Comparison of ENCODE assay signal across 8 cellular contexts in genomic region chr19:13208131-13208963, GRCh38. TPM values are rescaled to one million over a fixed set of nuclear protein-coding genes. Genes with fewer than 3 reads are reported as not detected.
DNase-seq lines count a peak whose midpoint lies in the region; ATAC-seq and TF ChIP-seq lines count a peak whose summit lies in the region.

No MANE protein-coding gene starts in this region.

- in situ Hi-C loops in G401 (cut with HindIII; ENCODE audit: low sequenced_read_pairs): no loop called here

- peak overlapping the region; percentile 43; the same call in 1 of the 2 replicates for H3K9ac ChIP-seq in OCI-LY1 (ENCODE audit: low read length)

- H3K36me3 Mint-ChIP-seq in CD4-positive, alpha-beta memory T cell: peaks cover 0 to 2% of the 10 kb centered on the region in 2 donors

- H3K27ac ChIP-seq in CD4-positive, alpha-beta memory T cell (ENCODE audit: low read depth, low read length): peak overlapping the region; percentile 41
- no peak overlapping the region for H3K27ac ChIP-seq in OCI-LY1 (ENCODE audit: low read depth, low read length, poor library complexity, severe bottlenecking)

- H3F3A ChIP-seq in OCI-LY1 (ENCODE audit: insufficient read depth, low read length): no peaks in the 10 kb centered on the region

- no peak for TF ChIP-seq CTCF in OCI-LY1 (IDR thresholded peaks at IDR 0.05; ENCODE audit: low read length)

- no peaks in the 10 kb centered on the region for H3K9me3 Mint-ChIP-seq in CD4-positive, alpha-beta memory T cell

- ATAC-seq in GM21786 (IDR thresholded peaks at IDR 0.05; ENCODE audit: unreplicated experiment): peak; percentile 53

- H3K27me3 ChIP-seq in CD4-positive, alpha-beta memory T cell (ENCODE audit: insufficient read depth, low read length): no peaks in the 10 kb centered on the region
- peaks cover 7% of the 10 kb centered on the region for H3K27me3 ChIP-seq in OCI-LY1 (ENCODE audit: insufficient read depth, low read length)

- H3K4me1 ChIP-seq in CD4-positive, alpha-beta memory T cell (ENCODE audit: insufficient read depth, low read length): peaks cover 9% of the 10 kb centered on the region
- peaks cover 14% of the 10 kb centered on the region for H3K4me1 ChIP-seq in OCI-LY1 (ENCODE audit: insufficient read depth, low read length, severe bottlenecking)

- no peaks in the 10 kb centered on the region for H4K20me1 ChIP-seq in OCI-LY1 (ENCODE audit: insufficient read depth, low read length)

- H3K4me3 Mint-ChIP-seq in CD4-positive, alpha-beta memory T cell: peak overlapping the region; percentile 92 to 96 (median 94)

- no peaks in the 10 kb centered on the region for H3K27me3 Mint-ChIP-seq in CD4-positive, alpha-beta memory T cell

- peaks cover 9 to 21% (median 16%) of the 10 kb centered on the region in 4 donors for H3K4me1 Mint-ChIP-seq in CD4-positive, alpha-beta memory T cell

- POLR2A ChIA-PET in CD4-positive, alpha-beta memory T cell (lab: Charles Lee; ENCODE audit: partially characterized antibody): interaction anchor here (1.5 kb wide), 1 partner anchor 56 kb away, joined by 7 read pairs; no protein-coding TSS in a partner anchor

- intact Hi-C loops in CD4-positive, alpha-beta memory T cell (cut with micrococcal nuclease): no loop called here
- intact Hi-C loops in cardiac septum (cut with DNase I): loop anchor here (5.0 kb wide), 2 partner anchors 54 to 56 kb away; partner anchors contain the start of genes IER2 and STX10

- peak overlapping the region; percentile 62 for H3K4me2 ChIP-seq in OCI-LY1 (ENCODE audit: low read length)

- H3K4me3 ChIP-seq in CD4-positive, alpha-beta memory T cell (ENCODE audit: low read length in 2 of 2): peak overlapping the region; percentile 42 to 60
- H3K4me3 ChIP-seq in OCI-LY1 (ENCODE audit: low read depth, low read length, poor library complexity, severe bottlenecking): peak overlapping the region; percentile 43

- H2AFZ ChIP-seq in OCI-LY1 (ENCODE audit: low read length): no peak overlapping the region

- no peaks in the 10 kb centered on the region for H3K9me2 ChIP-seq in OCI-LY1 (ENCODE audit: low read depth, low read length)

- H3K36me3 ChIP-seq in CD4-positive, alpha-beta memory T cell (ENCODE audit: insufficient read depth, low read length): no peaks in the 10 kb centered on the region
- no peaks in the 10 kb centered on the region for H3K36me3 ChIP-seq in OCI-LY1 (ENCODE audit: insufficient read depth, low read length)

- no peaks in the 10 kb centered on the region for H3K9me3 ChIP-seq in CD4-positive, alpha-beta memory T cell (ENCODE audit: control insufficient read depth in 1 of 2, low read length in 2 of 2)
- no peaks in the 10 kb centered on the region for H3K9me3 ChIP-seq in OCI-LY1 (ENCODE audit: low read length)

- peak; percentile 33 to 67 (median 48) for DNase-seq in CD4-positive, alpha-beta memory T cell
- DNase-seq in activated gamma-delta T cell treated with anti-CD3 and anti-CD28 coated beads, Interleukin-2, amount 50 U/mL, for 16 hours (ENCODE audit: low read depth): peak; percentile 49
- DNase-seq in cardiac septum (ENCODE audit: low spot score) (peak; percentile 78), SW480 (ENCODE audit: low spot score) (no peak), G401 (ENCODE audit: low spot score) (no peak)
- DNase-seq in stimulated activated CD4-positive, alpha-beta T cell treated with anti-CD3 and anti-CD28 coated beads, Interleukin-12 subunit alpha, Interleukin-12 subunit beta, amount 100 ng/mL, for 24 hours (ENCODE audit: low read depth in 2 of 2): peak; percentile 36 to 61

- CTCF ChIA-PET in CD4-positive, alpha-beta memory T cell (lab: Charles Lee; ENCODE audit: partially characterized antibody): no interaction called here

- no peaks in the 10 kb centered on the region for H3K79me2 ChIP-seq in OCI-LY1 (ENCODE audit: insufficient read depth, low read length)

- peak overlapping the region; percentile 61 to 96 (median 93) for H3K27ac Mint-ChIP-seq in CD4-positive, alpha-beta memory T cell

RNA-seq across cellular contexts. Expression of gene IER2, which starts 58.1 kb away (rescaled TPM):
- 100 to 1,000 TPM; 148 to 153 TPM for total RNA-seq in CD4-positive, alpha-beta memory T cell
- polyA plus RNA-seq in CD4-positive, alpha-beta memory T cell: 100 to 1,000 TPM; 201 to 446 TPM
- 28.4 TPM for total RNA-seq in cardiac septum
- total RNA-seq in G401 (2014; rRNA removed; shearing (Covaris generic)): 33.3 and 40.5 TPM in 2 replicates

RNA-seq across cellular contexts. Expression of gene STX10, which starts 58.2 kb away (rescaled TPM):
- 10 to 100 TPM; 63.7 to 64.0 TPM for total RNA-seq in CD4-positive, alpha-beta memory T cell
- polyA plus RNA-seq in CD4-positive, alpha-beta memory T cell: 10 to 100 TPM; 57.9 to 64.2 TPM
- 25.7 TPM for total RNA-seq in cardiac septum
- total RNA-seq in G401 (2014; rRNA removed; shearing (Covaris generic)): 93.4 and 112 TPM in 2 replicates

Comparison
In these comparisons a context has a peak if more than half of its experiments do, and no peak if none do; other contexts are left out.
1. DNase-seq: peak in CD4-positive, alpha-beta memory T cell (5 of 5), activated gamma-delta T cell treated with anti-CD3 and anti-CD28 coated beads, Interleukin-2, amount 50 U/mL, for 16 hours (single experiment), cardiac septum (single experiment) and stimulated activated CD4-positive, alpha-beta T cell treated with anti-CD3 and anti-CD28 coated beads, Interleukin-12 subunit alpha, Interleukin-12 subunit beta, amount 100 ng/mL, for 24 hours (2 of 2); none in SW480 (single experiment) and G401 (single experiment).